Comparison of ENCODE assay signal across 15 cellular contexts in the genomic region with DNA sequence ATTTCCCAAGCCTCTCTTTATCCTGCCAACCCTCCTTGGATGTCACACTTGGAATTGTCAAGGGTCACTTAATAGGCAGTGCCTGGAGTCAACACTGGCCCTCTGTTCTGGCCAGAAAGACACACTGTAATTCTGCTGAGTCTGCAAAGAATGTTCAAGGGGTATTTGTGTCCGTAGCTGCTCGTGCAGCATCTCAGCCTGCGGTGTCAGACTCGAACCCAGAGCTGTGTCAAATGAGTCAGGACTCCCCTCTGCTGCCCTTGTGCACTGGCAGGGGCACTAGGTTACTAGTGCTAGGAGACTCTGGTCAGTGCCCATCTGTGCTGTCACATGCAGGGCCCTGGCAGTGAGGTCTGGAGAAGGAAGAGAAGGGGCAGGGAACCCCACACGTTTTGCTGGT. TPM values are rescaled to one million over a fixed set of nuclear protein-coding genes. Genes with fewer than 3 reads are reported as not detected.
DNase-seq lines count a peak whose midpoint lies in the region; ATAC-seq and TF ChIP-seq lines count a peak whose summit lies in the region.
"Had no signal": no experiment of that assay in that cellular context is flagged by ENCODE, and none has a peak within 500 bp of the region (broad histone marks: within the 10 kb centered on the region; RNA-seq: fewer than 3 reads in every experiment).

No MANE protein-coding gene starts in this region.

- H4K91ac ChIP-seq in IMR-90 (ENCODE audit: insufficient read depth, low read depth, low read length), result no peak overlapping the region
- H4K91ac ChIP-seq in trophoblast cell (ENCODE audit: low read depth, low read length), result no peak overlapping the region

- H3K56ac ChIP-seq in IMR-90 (ENCODE audit: extremely low read depth, insufficient read depth, low read length), result no peak overlapping the region

- TF ChIP-seq POLR2A in IMR-90 (IDR thresholded peaks at IDR 0.05; ENCODE audit: low read depth, low read length), result no peak

- H3K18ac ChIP-seq in IMR-90 (ENCODE audit: low read depth, low read length) (no peak overlapping the region), trophoblast cell (ENCODE audit: low read length) (no peak overlapping the region)

- H2BK120ac ChIP-seq in IMR-90 (ENCODE audit: low read depth, low read length) (no peak overlapping the region), trophoblast cell (ENCODE audit: insufficient read depth, low read length, poor library complexity) (no peak overlapping the region)

- no peak overlapping the region for H4K12ac ChIP-seq in trophoblast cell (ENCODE audit: low read depth, low read length)

- no peak overlapping the region for H2BK5ac ChIP-seq in IMR-90 (ENCODE audit: low read depth, low read length, poor library complexity, severe bottlenecking)
- H2BK5ac ChIP-seq in trophoblast cell (ENCODE audit: low read depth, low read length, poor library complexity), result no peak overlapping the region

- no peak overlapping the region for H2AFZ ChIP-seq in IMR-90 (replicated peaks; ENCODE audit: low read length, poor library complexity)
- no peak overlapping the region for H2AFZ ChIP-seq in trophoblast cell (ENCODE audit: insufficient read depth, low read length, poor library complexity)
- H2AFZ ChIP-seq: GM23338 had no signal

- no TSS peak for BruUV-seq in IMR-90 (replicated peaks; lab: Mats Ljungman, UMichigan)

- no peak overlapping the region for H2BK12ac ChIP-seq in trophoblast cell (ENCODE audit: low read length)

- H3K79me1 ChIP-seq in IMR-90 (ENCODE audit: low read depth in 1 of 2, low read length in 2 of 2) (no peaks in the 10 kb centered on the region), trophoblast cell (ENCODE audit: low read length) (no peaks in the 10 kb centered on the region)

- H3K4me2 ChIP-seq in IMR-90 (ENCODE audit: low read depth, low read length) (no peak overlapping the region), trophoblast cell (ENCODE audit: low read length) (no peak overlapping the region)
- H3K4me2 ChIP-seq: GM23338 had no signal

- in situ Hi-C loops in IMR-90 (cut with MboI; ENCODE audit: low sequenced_read_pairs), result no loop called here

- dilution Hi-C loops in IMR-90 (cut with HindIII; ENCODE audit: low sequenced_read_pairs, unreplicated experiment), result no loop called here

- H3K4me3 ChIP-seq in IMR-90 (ENCODE audit: insufficient read depth, low read depth, low read length), result no peak overlapping the region
- peak overlapping the region; percentile 25 for H3K4me3 ChIP-seq in trophoblast cell (ENCODE audit: low read depth, low read length)
- H3K4me3 ChIP-seq: GM23338 had no signal

- no peak overlapping the region for H3K9ac ChIP-seq in IMR-90 (ENCODE audit: low read depth, low read length)
- H3K9ac ChIP-seq in trophoblast cell (ENCODE audit: low read length), result no peak overlapping the region

- ATAC-seq in IMR-90 (ENCODE audit: low read depth) (no peak), left lobe of liver (peak; percentile 12)
- ATAC-seq: GM23338, HCT116 had no signal

- intact Hi-C loops in IMR-90 (cut with micrococcal nuclease), result no loop called here

- no peak overlapping the region for H2AK9ac ChIP-seq in IMR-90 (replicated peaks; ENCODE audit: low read depth, low read length, poor library complexity)

- H3K79me2 ChIP-seq in trophoblast cell (ENCODE audit: control insufficient read depth, insufficient read depth, low read length, poor library complexity), result no peaks in the 10 kb centered on the region

- H3K14ac ChIP-seq in IMR-90 (replicated peaks; ENCODE audit: low read depth, low read length) (no peak overlapping the region), trophoblast cell (ENCODE audit: low read length) (no peak overlapping the region)

- no peak overlapping the region for H4K5ac ChIP-seq in IMR-90 (ENCODE audit: low read depth, low read length)

- H3K27ac ChIP-seq in IMR-90 (ENCODE audit: insufficient read depth, low read length) (no peak overlapping the region), trophoblast cell (ENCODE audit: low read depth, low read length) (no peak overlapping the region)
- H3K27ac ChIP-seq: C4-2B had no signal

- H3K4ac ChIP-seq in IMR-90 (ENCODE audit: low read depth, low read length) (no peak overlapping the region), trophoblast cell (ENCODE audit: low read depth, low read length) (no peak overlapping the region)

- no peak for TF ChIP-seq CTCF in IMR-90 (conservative IDR thresholded peaks at IDR 0.05; ENCODE audit: low read depth, low read length)

- no peaks in the 10 kb centered on the region for H3K9me1 ChIP-seq in IMR-90 (ENCODE audit: insufficient read depth, low read length)

- H3K36me3 ChIP-seq in IMR-90 (ENCODE audit: control insufficient read depth, insufficient read depth, low read length), result no peaks in the 10 kb centered on the region
- no peaks in the 10 kb centered on the region for H3K36me3 ChIP-seq in trophoblast cell (ENCODE audit: control insufficient read depth in 1 of 2, insufficient read depth in 2 of 2, low read length in 2 of 2)

- DNase-seq in IMR-90 (no peak), left lobe of liver (ENCODE audit: low spot score) (peak; percentile 57), trophoblast cell (no peak), D341Med (ENCODE audit: low spot score) (no peak), SW 1271 (lab: John Stamatoyannopoulos, UW) (no peak)
- DNase-seq in activated CD4-positive, CD25-positive, alpha-beta regulatory T cell (lab: John Stamatoyannopoulos, UW), result no peak
- DNase-seq: AML-193; CD4-positive, alpha-beta T cell; DMS79 treated with DMSO at 0.1 percent for 48 hours; GF-D8; HFFc6 had no signal

- POLR2A ChIA-PET in IMR-90 (lab: Charles Lee; ENCODE audit: unreplicated experiment), result no interaction called here

- TF ChIP-seq RAD21 in IMR-90 (IDR thresholded peaks at IDR 0.05; ENCODE audit: low read length), result no peak

- H3K23ac ChIP-seq in IMR-90 (ENCODE audit: low read depth, low read length) (no peak overlapping the region), trophoblast cell (ENCODE audit: low read length) (no peak overlapping the region)

- H2BK15ac ChIP-seq in IMR-90 (ENCODE audit: low read depth, low read length), result no peak overlapping the region

- CTCF ChIA-PET in IMR-90 (lab: Yijun Ruan, JAX), result no interaction called here

- no peak overlapping the region for H2BK20ac ChIP-seq in IMR-90 (ENCODE audit: low read depth, low read length)

- H3K27me3 ChIP-seq in IMR-90 (ENCODE audit: control insufficient read depth, insufficient read depth, low read length) (peaks cover 15% of the 10 kb centered on the region; the same call in 1 of the 2 replicates), trophoblast cell (ENCODE audit: insufficient read depth, low read length) (no peaks in the 10 kb centered on the region)

- H3K9me3 ChIP-seq in IMR-90 (ENCODE audit: control insufficient read depth, insufficient read depth, low read length) (no peaks in the 10 kb centered on the region), trophoblast cell (ENCODE audit: insufficient read depth, low read depth, low read length) (no peaks in the 10 kb centered on the region)

- H4K8ac ChIP-seq in IMR-90 (ENCODE audit: low read depth in 2 of 2, low read length in 2 of 2) (no peak overlapping the region), trophoblast cell (ENCODE audit: low read depth, low read length) (no peak overlapping the region)

- H2AK5ac ChIP-seq in IMR-90 (ENCODE audit: low read depth, low read length) (no peak overlapping the region), trophoblast cell (ENCODE audit: low read length) (no peak overlapping the region)

- no peaks in the 10 kb centered on the region for H3K4me1 ChIP-seq in IMR-90 (ENCODE audit: control insufficient read depth, insufficient read depth, low read length)
- H3K4me1 ChIP-seq in trophoblast cell (ENCODE audit: control insufficient read depth in 1 of 2, insufficient read depth in 2 of 2, low read length in 2 of 2), result peaks cover 0 to 2% of the 10 kb centered on the region in 2 experiments

- H4K20me1 ChIP-seq in IMR-90 (ENCODE audit: insufficient read depth, low read length), result no peaks in the 10 kb centered on the region

- 60% methylated on average over 2 of the region's 5 CpGs; no CpG with 5 or more reads in 1 of the 2 experiments for WGBS in IMR-90 (ENCODE audit: extremely low coverage in 2 of 2, insufficient read length in 1 of 2), 2 experiments
- WGBS in trophoblast cell (ENCODE audit: extremely low coverage, insufficient coverage, insufficient read length), result no CpG with 5 or more reads among the region's 5 CpGs

TF ChIP-seq in IMR-90, 13 proteins besides CTCF, POLR2A, EP300 and RAD21:
- peak; percentile 91 for TF ChIP-seq MAFK (IDR thresholded peaks at IDR 0.05; ENCODE audit: low read depth, low read length)
- TF ChIP-seq RFX5 (IDR thresholded peaks at IDR 0.05; ENCODE audit: low read depth, low read length), result no peak

RNA-seq across cellular contexts. Expression of gene AHSG, which starts 0.8 kb away (rescaled TPM):
- total RNA-seq in IMR-90 (2012; rRNA removed) (not detected in 2 replicates), left lobe of liver (763 TPM)
- not detected in 2 replicates for polyA plus RNA-seq in IMR-90 (2012; rRNA removed)
- 0.04 TPM in 2 replicates for polyA plus RNA-seq in IMR-90 (2012; cell fraction: cytosol; rRNA removed)
- polyA plus RNA-seq in IMR-90 (2012; cell fraction: nucleus; rRNA removed; ENCODE audit: low replicate concordance), result 0.05 TPM in 1 of 2 replicates, not detected in the other
- not detected in 2 replicates for polyA plus RNA-seq in trophoblast cell (2013)
- total RNA-seq: CD4-positive, alpha-beta T cell; HFFc6 had no signal
- polyA plus RNA-seq: BJ had no signal

RNA-seq across cellular contexts. Expression of gene FETUB, which starts 28.1 kb away (rescaled TPM):
- total RNA-seq in IMR-90 (2012; rRNA removed) (not detected in 2 replicates), left lobe of liver (49.9 TPM)
- not detected in 2 replicates for polyA plus RNA-seq in IMR-90 (2012; rRNA removed)
- polyA plus RNA-seq in IMR-90 (2012; cell fraction: cytosol; rRNA removed), result 0.03 TPM in 1 of 2 replicates, not detected in the other
- not detected in 2 replicates for polyA plus RNA-seq in IMR-90 (2012; cell fraction: nucleus; rRNA removed; ENCODE audit: low replicate concordance)
- not detected in 2 replicates for polyA plus RNA-seq in trophoblast cell (2013)
- total RNA-seq: CD4-positive, alpha-beta T cell; GM23338; HFFc6 had no signal
- polyA plus RNA-seq: BJ had no signal

RNA-seq across cellular contexts. Expression of gene DNAJB11, which starts 41.5 kb away (rescaled TPM):
- total RNA-seq in IMR-90 (2012; rRNA removed) (27.4 and 62.8 TPM in 2 replicates), left lobe of liver (35.3 TPM)
- polyA plus RNA-seq in IMR-90 (2012; rRNA removed), result 42.4 and 48.6 TPM in 2 replicates
- polyA plus RNA-seq in IMR-90 (2012; cell fraction: cytosol; rRNA removed), result 16.5 and 35.2 TPM in 2 replicates
- 9.1 and 32.7 TPM in 2 replicates for polyA plus RNA-seq in IMR-90 (2012; cell fraction: nucleus; rRNA removed; ENCODE audit: low replicate concordance)
- 116 and 119 TPM in 2 replicates for polyA plus RNA-seq in trophoblast cell (2013)

RNA-seq across cellular contexts. Expression of gene TBCCD1, which starts 44.9 kb away (rescaled TPM):
- total RNA-seq in IMR-90 (2012; rRNA removed) (17.8 and 19.7 TPM in 2 replicates), left lobe of liver (6.4 TPM)
- 6.5 and 7.9 TPM in 2 replicates for polyA plus RNA-seq in IMR-90 (2012; rRNA removed)
- polyA plus RNA-seq in IMR-90 (2012; cell fraction: cytosol; rRNA removed), result 3.5 and 3.7 TPM in 2 replicates
- 4.8 and 20.3 TPM in 2 replicates for polyA plus RNA-seq in IMR-90 (2012; cell fraction: nucleus; rRNA removed; ENCODE audit: low replicate concordance)
- 7.3 and 7.6 TPM in 2 replicates for polyA plus RNA-seq in trophoblast cell (2013)

RNA-seq across cellular contexts. Expression of gene HRG, which starts 53.7 kb away (rescaled TPM):
- total RNA-seq in IMR-90 (2012; rRNA removed) (not detected in 2 replicates), left lobe of liver (324 TPM)
- polyA plus RNA-seq in IMR-90 (2012; rRNA removed), result not detected in 2 replicates
- polyA plus RNA-seq in IMR-90 (2012; cell fraction: cytosol; rRNA removed), result not detected in 2 replicates
- not detected in 2 replicates for polyA plus RNA-seq in IMR-90 (2012; cell fraction: nucleus; rRNA removed; ENCODE audit: low replicate concordance)
- 0.05 TPM in 1 of 2 replicates, not detected in the other for polyA plus RNA-seq in trophoblast cell (2013)
- total RNA-seq: CD4-positive, alpha-beta T cell; GM23338; HFFc6 had no signal
- polyA plus RNA-seq: BJ, GM23338 had no signal

Comparison
In these comparisons a context has a peak if more than half of its experiments do, and no peak if none do; other contexts are left out.
1. RNA of gene AHSG, which starts 0.8 kb away (total RNA-seq): 763 TPM in left lobe of liver (single experiment); not detected in IMR-90; every median in the first group is over 100 times any median in the second.
2. RNA of gene FETUB, which starts 28.1 kb away (total RNA-seq): 49.9 TPM in left lobe of liver (single experiment); not detected in IMR-90; every median in the first group is over 10 times any median in the second.